In the genomic region with DNA sequence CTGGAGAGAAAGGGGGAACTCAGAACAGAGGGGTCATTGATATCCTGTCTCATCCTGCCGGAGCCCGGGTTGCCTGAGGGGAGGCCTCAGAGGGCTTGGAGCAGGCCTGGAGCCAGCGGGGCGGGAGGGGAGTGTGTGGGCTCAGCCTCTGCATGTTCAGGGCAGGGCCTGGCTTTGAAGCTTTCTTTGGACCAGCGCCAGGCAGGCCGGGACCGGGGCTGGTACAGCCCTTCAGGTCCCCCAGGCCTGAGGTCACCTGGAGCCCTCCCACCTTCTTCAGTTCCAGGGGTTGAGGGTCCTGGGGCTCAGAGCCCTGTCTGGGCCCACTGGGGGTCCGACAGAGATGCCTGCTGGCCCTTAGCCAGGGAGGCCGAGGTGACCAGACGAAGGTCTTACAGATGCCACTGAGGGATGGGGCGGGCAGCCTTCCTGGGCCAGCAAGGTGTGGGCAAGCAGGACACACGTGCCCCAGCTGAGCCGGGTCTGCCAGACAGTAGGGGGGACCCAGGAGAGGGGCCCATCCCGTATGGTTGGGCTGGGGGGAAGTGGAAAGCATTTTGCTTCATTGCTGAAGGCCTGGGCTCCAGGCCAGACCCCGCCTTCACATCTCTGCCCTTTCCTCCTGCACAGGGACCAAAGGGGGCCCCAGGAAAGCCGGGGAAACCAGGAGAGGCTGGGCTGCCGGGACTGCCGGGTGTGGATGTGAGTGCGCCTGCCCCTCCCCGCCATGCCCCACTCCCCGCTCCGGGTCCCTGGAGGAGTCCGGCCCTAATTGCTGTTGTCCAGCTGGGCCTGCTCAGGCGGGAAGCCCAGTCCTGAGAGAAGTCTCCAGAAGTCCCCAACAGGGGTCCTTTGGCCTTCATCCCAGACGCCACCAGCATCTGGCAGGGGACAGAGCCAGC, we compare ENCODE assay signal across 11 cellular contexts. TPM values are rescaled to one million over a fixed set of nuclear protein-coding genes. Genes with fewer than 3 reads are reported as not detected.
DNase-seq lines count a peak whose midpoint lies in the region; ATAC-seq, FAIRE-seq and TF ChIP-seq lines count a peak whose summit lies in the region.
"Had no signal": no experiment of that assay in that cellular context is flagged by ENCODE, and none has a peak within 500 bp of the region (broad histone marks: within the 10 kb centered on the region; RNA-seq: fewer than 3 reads in every experiment).

No MANE protein-coding gene starts in this region.

- H3K27me3 Mint-ChIP-seq in CD4-positive, alpha-beta T cell = peaks cover 23% of the 10 kb centered on the region

- DNase-seq in DMS 273 treated with DMSO at 0.1 percent for 48 hours (lab: John Stamatoyannopoulos, UW) (peak; percentile 48), PC-9 (peak; percentile 50 to 76), neuronal stem cell (ENCODE audit: low spot score) (no peak), GM19239 (ENCODE audit: insufficient read length, low spot score) (no peak), DMS153 treated with DMSO at 0.1 percent for 48 hours (lab: John Stamatoyannopoulos, UW; ENCODE audit: unreplicated experiment) (no peak)
- no peak for DNase-seq in CD4-positive, alpha-beta T cell
- DNase-seq: naive thymus-derived CD8-positive, alpha-beta T cell had no signal

- no peak overlapping the region for H3K14ac ChIP-seq in neuronal stem cell (ENCODE audit: low read length)

- intact Hi-C loops in PC-9 (cut with micrococcal nuclease; ENCODE audit: unreplicated experiment) = no loop called here
- intact Hi-C loops in CD4-positive, alpha-beta T cell (cut with DNase I, micrococcal nuclease) = no loop called here

- peak overlapping the region; percentile 90 for H2BK5ac ChIP-seq in neuronal stem cell (ENCODE audit: low read length)

- WGBS in neuronal stem cell (ENCODE audit: extremely low coverage in 2 of 2, insufficient read length in 2 of 2, insufficient replicate concordance in 1 of 2), 2 donors = no CpG with 5 or more reads among the region's 25 CpGs

- H4K20me1 ChIP-seq in PC-9 (ENCODE audit: insufficient read depth) = peaks cover 4% of the 10 kb centered on the region; the same call in 1 of the 2 replicates

- H3K4me1 Mint-ChIP-seq in CD4-positive, alpha-beta T cell (ENCODE audit: low read depth) = peaks cover 12% of the 10 kb centered on the region

- no peak overlapping the region for H3K23ac ChIP-seq in neuronal stem cell (ENCODE audit: low read depth, low read length, poor library complexity)

- no peaks in the 10 kb centered on the region for H3K79me1 ChIP-seq in neuronal stem cell (ENCODE audit: low read depth, low read length)

- peak overlapping the region; percentile 90 for H3K18ac ChIP-seq in neuronal stem cell (ENCODE audit: low read length)

- peaks cover 12% of the 10 kb centered on the region for H3K27me3 ChIP-seq in PC-9 (ENCODE audit: insufficient read depth, low read depth)
- H3K27me3 ChIP-seq in neuronal stem cell (ENCODE audit: control insufficient read depth in 3 of 3, insufficient read depth in 3 of 3, low read depth in 1 of 3, low read length in 3 of 3) = peaks cover 0 to 52% (median 10%) of the 10 kb centered on the region in 3 experiments
- peaks cover 47% of the 10 kb centered on the region for H3K27me3 ChIP-seq in CD4-positive, alpha-beta T cell (ENCODE audit: control insufficient read depth, insufficient read depth, low read length)

- no peak overlapping the region for H3K4me3 Mint-ChIP-seq in CD4-positive, alpha-beta T cell
- H3K4me3 Mint-ChIP-seq: central memory CD8-positive, alpha-beta T cell had no signal

- no peaks in the 10 kb centered on the region for H3K79me2 ChIP-seq in PC-9 (ENCODE audit: low read depth)

- H2AK5ac ChIP-seq in neuronal stem cell (ENCODE audit: low read depth, low read length) = peak overlapping the region; percentile 100

- no peak overlapping the region for H3K27ac Mint-ChIP-seq in CD4-positive, alpha-beta T cell

- no peaks in the 10 kb centered on the region for H3K36me3 Mint-ChIP-seq in CD4-positive, alpha-beta T cell (ENCODE audit: low read depth)
- H3K36me3 Mint-ChIP-seq: naive thymus-derived CD8-positive, alpha-beta T cell had no signal

- H3K27ac ChIP-seq in PC-9 (peak overlapping the region; percentile 30; the same call in 1 of the 2 replicates), neuronal stem cell (replicated peaks; ENCODE audit: low read length) (no peak overlapping the region)
- no peak overlapping the region for H3K27ac ChIP-seq in CD4-positive, alpha-beta T cell (ENCODE audit: low read depth, low read length)
- H3K27ac ChIP-seq: thoracic aorta had no signal

- BruUV-seq in PC-9 (replicated peaks; lab: Mats Ljungman, UMichigan) = no TSS peak

- H2BK12ac ChIP-seq in neuronal stem cell (ENCODE audit: low read length) = peak overlapping the region; percentile 30

- peak overlapping the region; percentile 64 for H2BK15ac ChIP-seq in neuronal stem cell (ENCODE audit: low read length)

- ATAC-seq in esophagus mucosa = peak; percentile 17
- no peak for ATAC-seq in GM18519 (IDR thresholded peaks at IDR 0.05; ENCODE audit: low FRiP score, unreplicated experiment)
- ATAC-seq in CD4-positive, alpha-beta T cell (ENCODE audit: poor library complexity) = no peak
- ATAC-seq: naive thymus-derived CD8-positive, alpha-beta T cell had no signal

- peaks cover 45% of the 10 kb centered on the region; the same call in 1 of the 2 replicates for H3F3A ChIP-seq in PC-9 (ENCODE audit: insufficient read depth, low read depth)

- no peak overlapping the region for H4K8ac ChIP-seq in neuronal stem cell (ENCODE audit: low read depth, low read length)

- H3K36me3 ChIP-seq in PC-9 (ENCODE audit: low read depth) (no peaks in the 10 kb centered on the region), neuronal stem cell (replicated peaks in 1 of 2; ENCODE audit: control insufficient read depth in 2 of 2, insufficient read depth in 2 of 2, low read length in 2 of 2) (peaks cover 0 to 2% of the 10 kb centered on the region in 2 donors)
- H3K36me3 ChIP-seq: thoracic aorta had no signal

- H3K9me2 ChIP-seq in PC-9 (ENCODE audit: insufficient read depth) = no peaks in the 10 kb centered on the region

- H3K9ac ChIP-seq in neuronal stem cell (ENCODE audit: low read depth, low read length, poor library complexity) = peak overlapping the region; percentile 44

- no peaks in the 10 kb centered on the region for H3K9me3 Mint-ChIP-seq in CD4-positive, alpha-beta T cell
- H3K9me3 Mint-ChIP-seq: central memory CD8-positive, alpha-beta T cell; naive thymus-derived CD8-positive, alpha-beta T cell had no signal

- no peak for FAIRE-seq in GM19239 (lab: Jason Lieb, UNC)

- H4K91ac ChIP-seq in neuronal stem cell (ENCODE audit: low read depth, low read length, poor library complexity) = no peak overlapping the region

- H3K4ac ChIP-seq in neuronal stem cell (ENCODE audit: low read length) = no peak overlapping the region

- H2BK120ac ChIP-seq in neuronal stem cell (ENCODE audit: low read depth, low read length) = peak overlapping the region; percentile 81

- H3K4me3 ChIP-seq in PC-9 (no peak overlapping the region), neuronal stem cell (ENCODE audit: low read length in 2 of 2) (no peak overlapping the region)
- H3K4me3 ChIP-seq: thoracic aorta had no signal

- H3K9me3 ChIP-seq in PC-9 (ENCODE audit: insufficient read depth, low read depth) = no peaks in the 10 kb centered on the region
- no peaks in the 10 kb centered on the region for H3K9me3 ChIP-seq in neuronal stem cell (replicated peaks in 1 of 2; ENCODE audit: control insufficient read depth in 2 of 2, insufficient read depth in 1 of 2, low read depth in 1 of 2, low read length in 2 of 2)
- no peaks in the 10 kb centered on the region for H3K9me3 ChIP-seq in CD4-positive, alpha-beta T cell (ENCODE audit: control insufficient read depth, low read length)
- H3K9me3 ChIP-seq: thoracic aorta had no signal

- H2AFZ ChIP-seq in PC-9 (no peak overlapping the region), neuronal stem cell (ENCODE audit: low read length) (no peak overlapping the region)

- peak overlapping the region; percentile 41 for H3K4me2 ChIP-seq in PC-9
- no peak overlapping the region for H3K4me2 ChIP-seq in neuronal stem cell (ENCODE audit: insufficient read depth, low read length, poor library complexity, severe bottlenecking)

- CTCF ChIA-PET in PC-9 (lab: Charles Lee) = no interaction called here
- CTCF ChIA-PET in CD4-positive, alpha-beta T cell (lab: Charles Lee) = no interaction called here

- TF ChIP-seq CTCF in PC-9 (conservative IDR thresholded peaks at IDR 0.05) = no peak
- no peak for TF ChIP-seq CTCF in CD4-positive, alpha-beta T cell (IDR thresholded peaks at IDR 0.05)

- POLR2A ChIA-PET in PC-9 (lab: Charles Lee; ENCODE audit: unreplicated experiment) = interaction anchor here (0.6 kb wide), 1 partner anchor 25 kb away, joined by 4 read pairs; no protein-coding TSS in a partner anchor
- POLR2A ChIA-PET in CD4-positive, alpha-beta T cell (lab: Charles Lee) = no interaction called here

- H3K4me1 ChIP-seq in PC-9 (replicated peaks; ENCODE audit: insufficient read depth) = peaks cover 48% of the 10 kb centered on the region
- peaks cover 26 to 40% of the 10 kb centered on the region in 2 donors for H3K4me1 ChIP-seq in neuronal stem cell (ENCODE audit: control insufficient read depth in 2 of 2, insufficient read depth in 1 of 2, low read depth in 1 of 2, low read length in 2 of 2)

RNA-seq across cellular contexts. Expression of gene COL9A3, which starts 2.0 kb away (rescaled TPM):
- 8.3 and 8.5 TPM in 2 replicates for total RNA-seq in PC-9 (2021)
- 1.5 TPM for total RNA-seq in esophagus mucosa
- 77.2 TPM for polyA plus RNA-seq in neuronal stem cell (2013, experiment 1 of 2)
- 77.0 TPM for polyA plus RNA-seq in neuronal stem cell (2013, experiment 2 of 2)
- total RNA-seq in CD4-positive, alpha-beta T cell = not detected

RNA-seq across cellular contexts. Expression of gene OGFR, which starts 14.2 kb away (rescaled TPM):
- 57.4 and 65.0 TPM in 2 replicates for total RNA-seq in PC-9 (2021)
- total RNA-seq in esophagus mucosa = 16.0 TPM
- 15.0 TPM for polyA plus RNA-seq in neuronal stem cell (2013, experiment 1 of 2)
- 14.7 TPM for polyA plus RNA-seq in neuronal stem cell (2013, experiment 2 of 2)
- 10 to 100 TPM; 54.5 to 56.0 TPM for total RNA-seq in CD4-positive, alpha-beta T cell

RNA-seq across cellular contexts. Expression of gene MRGBP, which starts 22.6 kb away (rescaled TPM):
- 27.8 and 30.2 TPM in 2 replicates for total RNA-seq in PC-9 (2021)
- 5.2 TPM for total RNA-seq in esophagus mucosa
- 15.5 TPM for polyA plus RNA-seq in neuronal stem cell (2013, experiment 1 of 2)
- polyA plus RNA-seq in neuronal stem cell (2013, experiment 2 of 2) = 15.6 TPM
- 1 to 10 TPM; 7.4 to 7.9 TPM for total RNA-seq in CD4-positive, alpha-beta T cell

RNA-seq across cellular contexts. Expression of gene TCFL5, which starts 42.8 kb away (rescaled TPM):
- total RNA-seq in PC-9 (2021) (29.3 and 35.4 TPM in 2 replicates), esophagus mucosa (5.0 TPM)
- polyA plus RNA-seq in neuronal stem cell (2013, experiment 1 of 2) = 14.5 TPM
- 15.3 TPM for polyA plus RNA-seq in neuronal stem cell (2013, experiment 2 of 2)
- total RNA-seq in CD4-positive, alpha-beta T cell = 1 to 10 TPM; 5.9 to 6.3 TPM

Comparison
In these comparisons a context has a peak if more than half of its experiments do, and no peak if none do; other contexts are left out.
1. DNase-seq: peak in DMS 273 treated with DMSO at 0.1 percent for 48 hours (single experiment) and PC-9 (2 of 2); none in neuronal stem cell (single experiment), CD4-positive, alpha-beta T cell (0 of 10), GM19239 (single experiment) and DMS153 treated with DMSO at 0.1 percent for 48 hours (single experiment).